Comparison of ENCODE assay signal across 8 cellular contexts in the genomic region with DNA sequence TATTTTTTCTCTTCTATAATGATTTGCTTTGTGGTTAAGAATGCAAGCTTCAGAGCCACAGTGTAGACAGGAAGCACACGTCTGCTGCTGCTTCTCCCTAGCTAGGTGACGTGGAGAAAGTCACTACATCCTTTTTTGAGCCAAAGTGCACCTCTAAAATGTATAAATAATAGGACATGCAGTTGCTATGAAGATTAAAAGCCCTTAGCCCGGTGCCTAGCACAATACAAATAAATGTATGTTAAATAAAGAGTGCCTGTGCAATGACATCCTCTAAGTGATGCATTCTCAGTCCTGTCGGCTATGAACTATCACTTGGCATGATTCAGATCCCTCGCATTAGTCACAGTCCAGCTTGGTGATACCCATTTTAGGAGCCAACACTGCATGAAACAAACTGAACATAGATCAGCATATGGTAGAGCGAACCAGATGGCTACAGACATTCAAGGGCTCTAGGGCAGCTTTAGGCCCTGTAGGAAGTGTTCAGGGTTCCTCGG. TPM values are rescaled to one million over a fixed set of nuclear protein-coding genes. Genes with fewer than 3 reads are reported as not detected.
DNase-seq lines count a peak whose midpoint lies in the region; ATAC-seq and TF ChIP-seq lines count a peak whose summit lies in the region.

No MANE protein-coding gene starts in this region.

- ATAC-seq in HG02852 (IDR thresholded peaks at IDR 0.05; ENCODE audit: unreplicated experiment) (peak; percentile 27), left ventricle myocardium superior (no peak), heart right ventricle (no peak)

- whole genome bisulfite sequencing in heart right ventricle, 2 donors: 72 to 80% methylated on average over 7 of the region's 7 CpGs

- H3K9me3 ChIP-seq in effector memory CD4-positive, alpha-beta T cell (ENCODE audit: control insufficient read depth, low read length): no peaks in the 10 kb centered on the region
- H3K9me3 ChIP-seq in tibial artery (no peaks in the 10 kb centered on the region), heart right ventricle (no peaks in the 10 kb centered on the region)

- H3K27ac ChIP-seq in effector memory CD4-positive, alpha-beta T cell (ENCODE audit: insufficient read depth, low read length, poor library complexity, severe bottlenecking): peak overlapping the region; percentile 91
- H3K27ac ChIP-seq in tibial artery (peak overlapping the region; percentile 12 to 42), heart right ventricle (peak overlapping the region in 1 of 10 donors; percentile 63)

- peak; percentile 40 for DNase-seq in GM12865 (ENCODE audit: low read depth)
- DNase-seq in T follicular helper cell (ENCODE audit: low read depth): peak; percentile 31
- peak; percentile 24 to 57 (median 41) for DNase-seq in effector memory CD4-positive, alpha-beta T cell
- no peak for DNase-seq in tibial artery
- no peak for DNase-seq in SHP77 treated with DMSO at 0.1 percent for 48 hours (lab: John Stamatoyannopoulos, UW)
- DNase-seq in left ventricle myocardium superior: no peak
- no peak for DNase-seq in heart right ventricle

- H3K4me3 ChIP-seq in GM12865 (ENCODE audit: low read depth, low read length) (no peak overlapping the region), tibial artery (no peak overlapping the region), heart right ventricle (no peak overlapping the region)
- no peak overlapping the region for H3K4me3 ChIP-seq in effector memory CD4-positive, alpha-beta T cell (ENCODE audit: insufficient read depth, low read depth, low read length, poor library complexity, severe bottlenecking)

- intact Hi-C loops in tibial artery (cut with DNase I; ENCODE audit: low total_unique reads) (no loop called here), left ventricle myocardium superior (cut with micrococcal nuclease) (no loop called here), heart right ventricle (cut with DNase I) (no loop called here)

- H3K27me3 ChIP-seq in effector memory CD4-positive, alpha-beta T cell (replicated peaks; ENCODE audit: control insufficient read depth, insufficient read depth, low read length, poor library complexity, severe bottlenecking): no peaks in the 10 kb centered on the region
- H3K27me3 ChIP-seq in tibial artery (no peaks in the 10 kb centered on the region), heart right ventricle (no peaks in the 10 kb centered on the region)

- H3K4me1 ChIP-seq in effector memory CD4-positive, alpha-beta T cell (ENCODE audit: control insufficient read depth, insufficient read depth, low read length, poor library complexity, severe bottlenecking): peaks cover 14% of the 10 kb centered on the region
- H3K4me1 ChIP-seq in tibial artery (peaks cover 0 to 45% (median 13%) of the 10 kb centered on the region in 4 donors), heart right ventricle (peaks cover 0 to 28% (median 4%) of the 10 kb centered on the region in 9 donors)

- H3K36me3 ChIP-seq in effector memory CD4-positive, alpha-beta T cell (ENCODE audit: control insufficient read depth, insufficient read depth, low read length): no peaks in the 10 kb centered on the region
- H3K36me3 ChIP-seq in tibial artery (no peaks in the 10 kb centered on the region), heart right ventricle (no peaks in the 10 kb centered on the region)

- no peak for TF ChIP-seq CTCF in GM12865 (IDR thresholded peaks at IDR 0.05; ENCODE audit: insufficient read depth, low read depth, low read length, missing control alignments)
- no peak for TF ChIP-seq CTCF in tibial artery (IDR thresholded peaks at IDR 0.05)
- TF ChIP-seq CTCF in heart right ventricle (IDR thresholded peaks at IDR 0.05): no peak

RNA-seq across cellular contexts. Expression of gene TRDMT1, which starts 4.8 kb away (rescaled TPM):
- total RNA-seq in left ventricle myocardium superior (3.8 TPM), heart right ventricle (1 to 10 TPM; 3.3 to 6.3 (median 4.0) TPM)
- 1 to 10 TPM; 2.0 to 2.3 TPM for polyA plus RNA-seq in heart right ventricle

RNA-seq across cellular contexts. Expression of gene VIM, which starts 21.8 kb away (rescaled TPM):
- total RNA-seq in left ventricle myocardium superior (329 TPM), heart right ventricle (100 to 1,000 TPM; 232 to 834 (median 332) TPM)
- polyA plus RNA-seq in heart right ventricle: 100 to 1,000 TPM; 469 to 669 TPM

Comparison
In these comparisons a context has a peak if more than half of its experiments do, and no peak if none do; other contexts are left out.
1. DNase-seq: peak in GM12865 (single experiment), T follicular helper cell (single experiment) and effector memory CD4-positive, alpha-beta T cell (3 of 3); none in tibial artery (0 of 2), SHP77 treated with DMSO at 0.1 percent for 48 hours (single experiment), left ventricle myocardium superior (single experiment) and heart right ventricle (0 of 2).